In genomic region chr22:37560682-37561208, GRCh38 we compare ENCODE assay signal across 9 cellular contexts. TPM values are rescaled to one million over a fixed set of nuclear protein-coding genes. Genes with fewer than 3 reads are reported as not detected.
DNase-seq lines count a peak whose midpoint lies in the region; ATAC-seq and TF ChIP-seq lines count a peak whose summit lies in the region.
"Had no signal": no experiment of that assay in that cellular context is flagged by ENCODE, and none has a peak within 500 bp of the region (broad histone marks: within the 10 kb centered on the region; RNA-seq: fewer than 3 reads in every experiment).

No MANE protein-coding gene starts in this region.

- H3K4me1 ChIP-seq in A673 (ENCODE audit: insufficient read depth, low read length, poor library complexity, severe bottlenecking) (peaks cover 10% of the 10 kb centered on the region), endocrine pancreas (ENCODE audit: control insufficient read depth, insufficient read depth, low read length) (no peaks in the 10 kb centered on the region), mucosa of stomach (ENCODE audit: control insufficient read depth, insufficient read depth, low read length) (peaks cover 71% of the 10 kb centered on the region)

- CTCF ChIA-PET in A673 (lab: Charles Lee), result interaction anchor here (1.4 kb wide), 1 partner anchor 19 kb away, joined by 10 read pairs; no protein-coding TSS in a partner anchor

- TF ChIP-seq CTCF in A673 (conservative IDR thresholded peaks at IDR 0.05; ENCODE audit: low read depth, low read length), result no peak

- DNase-seq in A673 (ENCODE audit: low spot score) (no peak), NCI-H226 (peak; percentile 39), KBM-7 (no peak), NCI-H2081 (lab: John Stamatoyannopoulos, UW) (no peak)

- no TSS peak for BruUV-seq in A673 (replicated peaks; lab: Mats Ljungman, UMichigan)

- H3K27me3 ChIP-seq in A673 (replicated peaks; ENCODE audit: insufficient read depth, low read depth, low read length, poor library complexity) (peaks cover 13% of the 10 kb centered on the region), endocrine pancreas (ENCODE audit: control insufficient read depth, insufficient read depth, low read length) (no peaks in the 10 kb centered on the region), mucosa of stomach (ENCODE audit: control insufficient read depth, insufficient read depth, low read length) (no peaks in the 10 kb centered on the region)

- intact Hi-C loops in A673 (cut with micrococcal nuclease; ENCODE audit: unreplicated experiment), result loop anchor here (10.0 kb wide), 1 partner anchor 246 kb away; no protein-coding TSS in a partner anchor

- ATAC-seq in GM18868 (IDR thresholded peaks at IDR 0.05; ENCODE audit: unreplicated experiment), result no peak
- no peak for ATAC-seq in GM18873 (IDR thresholded peaks at IDR 0.05; ENCODE audit: low FRiP score, unreplicated experiment)

- H3K36me3 ChIP-seq in A673 (ENCODE audit: insufficient read depth, low read length, poor library complexity, severe bottlenecking) (no peaks in the 10 kb centered on the region), endocrine pancreas (ENCODE audit: control insufficient read depth, insufficient read depth, low read length) (no peaks in the 10 kb centered on the region), mucosa of stomach (ENCODE audit: control insufficient read depth, insufficient read depth, low read length) (peaks cover 6% of the 10 kb centered on the region)

- POLR2A ChIA-PET in A673 (lab: Charles Lee; ENCODE audit: low non-redundant PET), result no interaction called here

- no peak overlapping the region for H3K27ac ChIP-seq in A673 (ENCODE audit: low read depth, low read length, poor library complexity, severe bottlenecking)

- H3K9ac ChIP-seq in endocrine pancreas (ENCODE audit: control insufficient read depth, insufficient read depth, low read length) (peak overlapping the region; percentile 43), mucosa of stomach (ENCODE audit: low read length) (peak overlapping the region; percentile 97)

- H3K4me3 ChIP-seq in A673 (ENCODE audit: low read depth, low read length, poor library complexity, severe bottlenecking), result peak overlapping the region; percentile 47
- H3K4me3 ChIP-seq in endocrine pancreas (ENCODE audit: control insufficient read depth, insufficient read depth, low read length), result no peak overlapping the region
- H3K4me3 ChIP-seq in mucosa of stomach (ENCODE audit: low read length), result peak overlapping the region; percentile 81

- in situ Hi-C loops in KBM-7 (cut with MboI; ENCODE audit: low pct_unique_long_range_greater_than_20kb, low sequenced_read_pairs), result no loop called here

- H3K9me3 ChIP-seq in A673 (ENCODE audit: low read depth, low read length, poor library complexity, severe bottlenecking), result no peaks in the 10 kb centered on the region
- H3K9me3 ChIP-seq in endocrine pancreas (ENCODE audit: control insufficient read depth, low read length), result no peaks in the 10 kb centered on the region
- H3K9me3 ChIP-seq in mucosa of stomach (ENCODE audit: control insufficient read depth, low read length), result no peaks in the 10 kb centered on the region

RNA-seq across cellular contexts. Expression of gene CDC42EP1, which starts 0.5 kb away (rescaled TPM):
- 1.1 and 1.6 TPM in 2 replicates for total RNA-seq in A673 (2021)

RNA-seq across cellular contexts. Expression of gene LGALS2, which starts 19.1 kb away (rescaled TPM):
- total RNA-seq in A673 (2021), result not detected in 2 replicates
- total RNA-seq: dermis microvascular lymphatic vessel endothelial cell had no signal

RNA-seq across cellular contexts. Expression of gene CARD10, which starts 41.5 kb away (rescaled TPM):
- total RNA-seq in A673 (2021), result 0.26 and 1.0 TPM in 2 replicates

RNA-seq across cellular contexts. Expression of gene GGA1, which starts 47.9 kb away (rescaled TPM):
- 74.6 and 79.4 TPM in 2 replicates for total RNA-seq in A673 (2021)
